25 cellular contexts compared by ENCODE assay signal in genomic region chr4:125940426-125940825, GRCh38.
"Had no signal": no experiment of that assay in that cellular context is flagged by ENCODE, and none has a peak within 500 bp of the region (broad histone marks: within the 10 kb centered on the region; RNA-seq: fewer than 3 reads in every experiment).

No MANE protein-coding gene starts in this region.

- H3K27ac ChIP-seq: ovary, parathyroid adenoma, psoas muscle, right lobe of liver, sigmoid colon, stomach, thoracic aorta, thyroid gland, tibial nerve, upper lobe of left lung, vagina had no signal

- H3K9ac ChIP-seq: parathyroid adenoma had no signal

- H3K36me3 ChIP-seq: ovary, right lobe of liver, sigmoid colon, stomach, thoracic aorta, thyroid gland, tibial nerve, upper lobe of left lung, vagina had no signal

- H3K4me1 ChIP-seq: parathyroid adenoma, psoas muscle, right lobe of liver, sigmoid colon, stomach, thyroid gland, tibial nerve, upper lobe of left lung, vagina had no signal

- ATAC-seq: naive thymus-derived CD8-positive, alpha-beta T cell; natural killer cell treated with Interleukin-12 subunit alpha and Interleukin-12 subunit beta and Interleukin-15 and Interleukin-18, amount 100 ng/mL, for 72 hours; psoas muscle; right cardiac atrium; right lobe of liver; stimulated activated effector memory CD8-positive, alpha-beta T cell treated with anti-CD3 and anti-CD28 coated beads, Interleukin-12 subunit alpha, Interleukin-12 subunit beta, amount 100 ng/mL, for 72 hours; stimulated activated naive B cell treated with anti-CD40 and anti-IgM and Interleukin-4, amounts not matched to agents 10 μg/mL and 1 μg/mL and 100 μg/mL, for 72 hours had no signal

- H2AFZ ChIP-seq: parathyroid adenoma had no signal

- H3K27me3 ChIP-seq: ovary, right lobe of liver, sigmoid colon, stomach, thyroid gland, tibial nerve, upper lobe of left lung, vagina had no signal

- H3K79me2 ChIP-seq: parathyroid adenoma had no signal

- DNase-seq: naive thymus-derived CD8-positive, alpha-beta T cell; nephron progenitor cell; occipital lobe; ovary; posterior cingulate gyrus; psoas muscle; right cardiac atrium; right lobe of liver; sigmoid colon; small intestine; stimulated activated CD4-positive, alpha-beta T cell treated with anti-CD3 and anti-CD28 coated beads, Interleukin-15, amount 100 ng/mL, for 24 hours; stimulated activated CD4-positive, alpha-beta T cell treated with anti-CD3 and anti-CD28 coated beads, Interleukin-2, amount 100 ng/mL, for 24 hours; stimulated activated CD4-positive, alpha-beta T cell treated with anti-CD3 and anti-CD28 coated beads, Interleukin-2, amount 100 ng/mL, for 48 hours; stimulated activated CD4-positive, alpha-beta T cell treated with anti-CD3 and anti-CD28 coated beads, Interleukin-4, amount 100 ng/mL, for 24 hours; stimulated activated naive B cell treated with anti-CD40 and anti-IgM and Interleukin-4, amounts not matched to agents 10 μg/mL and 1 μg/mL and 100 μg/mL, for 72 hours; stimulated activated naive CD4-positive, alpha-beta T cell treated with Interleukin-2 at 50 U/mL for 16 hours; stomach; thyroid gland; upper lobe of left lung had no signal

- H3K4me3 ChIP-seq: ovary, psoas muscle, right lobe of liver, sigmoid colon, stomach, thoracic aorta, thyroid gland, tibial nerve, upper lobe of left lung, vagina had no signal

- H3K9me3 ChIP-seq: ovary, psoas muscle, right lobe of liver, stomach, thoracic aorta, thyroid gland, tibial nerve, upper lobe of left lung, vagina had no signal
